2 cellular contexts compared by ENCODE assay signal in the genomic region with DNA sequence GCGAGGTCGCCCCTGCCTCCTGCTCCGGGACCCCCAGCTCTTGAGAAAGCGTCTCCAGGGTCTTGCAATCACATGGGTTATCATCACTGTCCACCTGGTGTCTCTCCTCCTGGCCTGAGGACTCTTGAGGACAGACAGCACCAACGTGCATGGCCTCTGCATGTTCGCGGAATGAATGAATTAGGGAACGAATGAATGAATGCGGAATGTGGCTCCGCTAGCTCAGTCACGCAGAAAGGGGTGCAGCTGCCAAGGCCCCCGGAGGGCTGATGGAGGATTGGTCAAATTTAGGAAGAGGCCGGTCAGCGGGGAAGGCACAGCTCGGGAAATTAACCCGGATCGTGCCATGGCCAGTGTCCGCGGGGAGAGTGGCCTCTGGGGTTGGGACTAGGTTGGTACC.
TF ChIP-seq lines count a peak whose summit lies in the region.

No MANE protein-coding gene starts in this region.

TF ChIP-seq in HEK293, 187 proteins besides CTCF, POLR2A, EP300 and RAD21:
- TF ChIP-seq ZNF155 (tag by site-specific recombination; IDR thresholded peaks at IDR 0.05) (no peak), ZNF24 (tag by site-specific recombination; IDR thresholded peaks at IDR 0.05) (0 out of 2 replicates have a peak, but pooled peaks have one; percentile 34), ZNF221 (tag by site-specific recombination; IDR thresholded peaks at IDR 0.05; ENCODE audit: borderline replicate concordance) (no peak), ZNF473 (tag by site-specific recombination; IDR thresholded peaks at IDR 0.05) (no peak), ZNF133 (tag by site-specific recombination; IDR thresholded peaks at IDR 0.05) (no peak)
- TF ChIP-seq, protein P1, sequence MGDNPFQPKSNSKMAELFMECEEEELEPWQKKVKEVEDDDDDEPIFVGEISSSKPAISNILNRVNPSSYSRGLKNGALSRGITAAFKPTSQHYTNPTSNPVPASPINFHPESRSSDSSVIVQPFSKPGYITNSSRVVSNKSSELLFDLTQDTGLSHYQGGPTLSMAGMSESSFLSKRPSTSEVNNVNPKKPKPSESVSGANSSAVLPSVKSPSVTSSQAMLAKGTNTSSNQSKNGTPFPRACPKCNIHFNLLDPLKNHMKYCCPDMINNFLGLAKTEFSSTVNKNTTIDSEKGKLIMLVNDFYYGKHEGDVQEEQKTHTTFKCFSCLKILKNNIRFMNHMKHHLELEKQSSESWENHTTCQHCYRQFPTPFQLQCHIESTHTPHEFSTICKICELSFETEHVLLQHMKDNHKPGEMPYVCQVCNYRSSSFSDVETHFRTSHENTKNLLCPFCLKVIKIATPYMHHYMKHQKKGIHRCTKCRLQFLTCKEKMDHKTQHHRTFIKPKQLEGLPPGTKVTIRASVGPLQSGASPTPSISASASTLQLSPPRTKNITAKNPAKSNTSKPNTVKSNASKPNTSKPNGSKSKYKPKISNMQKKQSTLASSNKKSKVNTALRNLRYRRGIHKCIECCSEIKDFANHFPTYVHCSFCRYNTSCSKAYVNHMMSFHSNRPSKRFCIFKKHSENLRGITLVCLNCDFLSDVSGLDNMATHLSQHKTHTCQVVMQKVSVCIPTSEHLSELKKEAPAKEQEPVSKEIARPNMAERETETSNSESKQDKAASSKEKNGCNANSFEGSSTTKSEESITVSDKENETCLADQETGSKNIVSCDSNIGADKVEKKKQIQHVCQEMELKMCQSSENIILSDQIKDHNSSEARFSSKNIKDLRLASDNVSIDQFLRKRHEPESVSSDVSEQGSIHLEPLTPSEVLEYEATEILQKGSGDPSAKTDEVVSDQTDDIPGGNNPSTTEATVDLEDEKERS (tag by site-specific recombination; IDR thresholded peaks at IDR 0.05) = no peak

TF ChIP-seq in K562, 482 proteins besides CTCF, POLR2A, EP300 and RAD21:
- TF ChIP-seq, protein P2, sequence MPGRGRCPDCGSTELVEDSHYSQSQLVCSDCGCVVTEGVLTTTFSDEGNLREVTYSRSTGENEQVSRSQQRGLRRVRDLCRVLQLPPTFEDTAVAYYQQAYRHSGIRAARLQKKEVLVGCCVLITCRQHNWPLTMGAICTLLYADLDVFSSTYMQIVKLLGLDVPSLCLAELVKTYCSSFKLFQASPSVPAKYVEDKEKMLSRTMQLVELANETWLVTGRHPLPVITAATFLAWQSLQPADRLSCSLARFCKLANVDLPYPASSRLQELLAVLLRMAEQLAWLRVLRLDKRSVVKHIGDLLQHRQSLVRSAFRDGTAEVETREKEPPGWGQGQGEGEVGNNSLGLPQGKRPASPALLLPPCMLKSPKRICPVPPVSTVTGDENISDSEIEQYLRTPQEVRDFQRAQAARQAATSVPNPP (IDR thresholded peaks at IDR 0.05; ENCODE audit: borderline replicate concordance, insufficient read depth, insufficient read length) = no peak
- no peak for TF ChIP-seq CXXC5 (CRISPR knock-in tag; IDR thresholded peaks at IDR 0.05)
- TF ChIP-seq ZNF24 (IDR thresholded peaks at IDR 0.05) = peak; percentile 91
- TF ChIP-seq ZNF354B (CRISPR knock-in tag; IDR thresholded peaks at IDR 0.05) = no peak
- no peak for TF ChIP-seq ZNF143 (CRISPR knock-in tag; IDR thresholded peaks at IDR 0.05)
